8 cellular contexts compared by ENCODE assay signal in genomic region chr1:229342902-229343587, GRCh38.
A peak's percentile ranks its signal among the peaks of the same experiment; 100 is the strongest.
DNase-seq lines count a peak whose midpoint lies in the region; ATAC-seq lines count a peak whose summit lies in the region.

A gene with protein sequence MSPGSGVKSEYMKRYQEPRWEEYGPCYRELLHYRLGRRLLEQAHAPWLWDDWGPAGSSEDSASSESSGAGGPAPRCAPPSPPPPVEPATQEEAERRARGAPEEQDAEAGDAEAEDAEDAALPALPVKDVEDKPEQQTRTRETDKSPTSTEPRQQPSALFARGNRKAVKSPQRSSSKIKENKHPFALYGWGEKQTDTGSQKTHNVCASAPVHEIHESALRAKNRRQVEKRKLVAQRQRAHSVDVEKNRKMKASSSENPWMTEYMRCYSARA (minus strand): TSS chr1:229343047. CDS start chr1:229342465, 582 bp downstream.

- DNase-seq in KG1 (lab: John Stamatoyannopoulos, UW) = peak; percentile 25
- DNase-seq in UCSD-AML1 (lab: John Stamatoyannopoulos, UW; ENCODE audit: unreplicated experiment) = peak; percentile 64
- DNase-seq in caudate nucleus (lab: John Stamatoyannopoulos, UW) = peak in 56 of 61 donors; percentile 10 to 84 (median 66)
- peak; percentile 74 for DNase-seq in islet precursor cell
- peak; percentile 34 to 42 for DNase-seq in stimulated activated CD4-positive, alpha-beta T cell treated with anti-CD3 and anti-CD28 coated beads, Interleukin-15, amount 100 ng/mL, for 1 hour (ENCODE audit: low read depth in 1 of 2, low spot score in 1 of 2)
- DNase-seq in SHP77 treated with DMSO at 0.1 percent for 48 hours (lab: John Stamatoyannopoulos, UW) = no peak

- peak; percentile 26 for ATAC-seq in GM21786 (IDR thresholded peaks at IDR 0.05; ENCODE audit: unreplicated experiment)

- H3K4me3 ChIP-seq in GM08714 (ENCODE audit: low read length) = peak within 1 kb of the TSS; percentile 86

- H3K27ac ChIP-seq in caudate nucleus (ENCODE audit: low read depth, low read length) = peak within 1 kb of the TSS; percentile 95
